8 cellular contexts compared by ENCODE assay signal in the genomic region with DNA sequence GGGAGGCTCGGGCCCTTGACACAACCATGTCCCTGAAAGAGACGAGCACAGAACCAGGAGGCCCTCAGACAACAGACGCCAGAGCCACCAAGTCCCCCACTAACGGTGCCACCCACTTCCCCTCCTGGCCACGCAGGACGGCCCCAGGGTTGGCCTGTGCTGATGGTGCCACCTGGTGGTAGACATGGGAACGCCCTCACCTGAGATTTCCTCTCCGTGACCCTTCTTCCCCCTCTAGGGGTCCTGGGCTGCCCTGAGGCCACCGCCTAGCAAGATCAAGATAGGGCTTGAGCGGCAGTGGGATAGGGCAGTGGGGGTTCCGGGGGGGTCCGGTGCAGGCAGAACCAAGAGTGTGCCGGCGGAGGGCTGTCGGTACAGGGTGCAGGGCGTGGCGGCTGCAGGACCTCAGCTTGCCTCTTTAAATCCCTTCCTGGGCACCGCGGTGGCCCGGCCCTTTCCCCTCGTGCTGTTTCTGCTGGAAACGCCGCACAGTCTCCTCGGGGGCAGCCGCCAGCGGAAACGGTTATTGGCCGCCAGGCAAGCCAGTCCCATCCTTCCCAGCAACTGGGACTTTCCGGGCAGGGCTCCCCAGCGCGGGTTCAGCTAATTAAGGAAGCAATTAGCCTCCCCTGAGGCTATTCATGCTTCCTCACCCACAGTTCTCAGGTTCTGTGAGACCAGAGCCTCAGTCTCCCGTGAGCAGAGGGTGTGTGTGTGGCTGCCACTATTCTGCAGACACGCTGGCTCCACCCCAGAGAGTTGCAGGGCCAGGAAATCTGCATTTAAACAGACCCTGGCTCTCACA. TPM values are rescaled to one million over a fixed set of nuclear protein-coding genes. Genes with fewer than 3 reads are reported as not detected.
DNase-seq lines count a peak whose midpoint lies in the region; ATAC-seq, FAIRE-seq and TF ChIP-seq lines count a peak whose summit lies in the region.

No MANE protein-coding gene starts in this region.

- POLR2A ChIA-PET in HCT116 (lab: Charles Lee), result no interaction called here
- POLR2A ChIA-PET in WTC11 (lab: Charles Lee), result no interaction called here

- CTCF ChIA-PET in HCT116 (lab: Charles Lee) (interaction anchor here (1.0 to 3.2 kb wide), 5 partner anchors 7 to 740 kb away, joined by 3 to 28 read pairs (median 6); a partner anchor contains a TSS), WTC11 (lab: Charles Lee) (interaction anchor here (0.6 to 3.9 kb wide), 28 partner anchors 13 to 347 kb away, joined by 3 to 35 read pairs (median 4); a partner anchor contains a TSS)

- H3K27me3 ChIP-seq in HCT116 (ENCODE audit: insufficient read depth, low read length), result no peaks in the 10 kb centered on the region
- peaks cover 4% of the 10 kb centered on the region for H3K27me3 ChIP-seq in bronchial epithelial cell (ENCODE audit: control insufficient read depth, insufficient read depth, low read length)

- no peaks in the 10 kb centered on the region for H3K36me3 Mint-ChIP-seq in WTC11

- no peaks in the 10 kb centered on the region for H4K20me1 ChIP-seq in HCT116 (ENCODE audit: insufficient read depth)

- peak overlapping the region; percentile 70 for H3K4me3 Mint-ChIP-seq in WTC11

- H3K79me2 ChIP-seq in HCT116 (ENCODE audit: insufficient read depth, low read length), result no peaks in the 10 kb centered on the region

- peak; percentile 99 for TF ChIP-seq RAD21 in HCT116 (IDR thresholded peaks at IDR 0.05; ENCODE audit: low read depth)

- no peak for FAIRE-seq in bronchial epithelial cell (lab: Jason Lieb, UNC)
- FAIRE-seq in kidney (lab: Jason Lieb, UNC), result no peak

- H3K36me3 ChIP-seq in HCT116 (ENCODE audit: control insufficient read depth in 1 of 2, insufficient read depth in 2 of 2, low read length in 2 of 2) (no peaks in the 10 kb centered on the region), bronchial epithelial cell (ENCODE audit: control insufficient read depth, insufficient read depth, low read length) (no peaks in the 10 kb centered on the region), kidney (ENCODE audit: control insufficient read depth in 1 of 2, insufficient read depth in 2 of 2, low read length in 2 of 2) (no peaks in the 10 kb centered on the region)

- DNase-seq in ELF-1 (ENCODE audit: low read depth, low spot score), result peak; percentile 92
- peak; percentile 51 for DNase-seq in HCT116 (ENCODE audit: low read depth, low spot score)
- peak; percentile 55 for DNase-seq in NCI-H1694 treated with DMSO at 0.1 percent for 48 hours (lab: John Stamatoyannopoulos, UW)
- DNase-seq in WTC11 (ENCODE audit: low spot score), result peak; percentile 89
- no peak for DNase-seq in bronchial epithelial cell (ENCODE audit: low read depth)
- peak; percentile 96 for DNase-seq in kidney
- peak; percentile 64 to 79 for DNase-seq in stimulated activated CD4-positive, alpha-beta T cell treated with anti-CD3 and anti-CD28 coated beads, Interleukin-15, amount 100 ng/mL, for 48 hours (ENCODE audit: low read depth in 2 of 2)

- H3K4me3 ChIP-seq in HCT116 (replicated peaks in 1 of 2; ENCODE audit: low read depth in 1 of 2, low read length in 2 of 2) (peak overlapping the region; percentile 49 to 64), bronchial epithelial cell (ENCODE audit: low read depth, low read length) (peak overlapping the region; percentile 37), kidney (ENCODE audit: low read length in 2 of 2) (peak overlapping the region; percentile 46 to 66)

- no TSS peak for BruUV-seq in HCT116 (replicated peaks; lab: Mats Ljungman, UMichigan)

- no peak for TF ChIP-seq POLR2A in HCT116 (IDR thresholded peaks at IDR 0.05; ENCODE audit: borderline replicate concordance, extremely low read depth, insufficient read depth, insufficient read length)

- TF ChIP-seq CTCF in HCT116 (IDR thresholded peaks at IDR 0.05 in 2 of 3, conservative IDR thresholded peaks at IDR 0.05 in 1 of 3; ENCODE audit: borderline replicate concordance in 1 of 3, insufficient read depth in 1 of 3, low read depth in 2 of 3, low read length in 2 of 3) (peak; percentile 96 to 99 (median 98)), WTC11 (IDR thresholded peaks at IDR 0.05) (peak; percentile 97), bronchial epithelial cell (IDR thresholded peaks at IDR 0.05; ENCODE audit: insufficient read depth, low read length, severe bottlenecking) (peak; percentile 96), kidney (IDR thresholded peaks at IDR 0.05; ENCODE audit: borderline replicate concordance, extremely low read depth, insufficient read depth) (peak; percentile 98)

- peaks cover 20% of the 10 kb centered on the region for H3K27me3 Mint-ChIP-seq in WTC11 (ENCODE audit: low read depth)

- intact Hi-C loops in HCT116 (cut with micrococcal nuclease) (loop anchor here (1.0 to 5.0 kb wide), 4 partner anchors 63 to 347 kb away; a partner anchor contains a TSS), kidney (cut with DNase I) (loop anchor here (10.0 kb wide), 1 partner anchor 273 kb away; no protein-coding TSS in a partner anchor)

- no peaks in the 10 kb centered on the region for H3K9me3 Mint-ChIP-seq in WTC11

- H3K9me3 ChIP-seq in HCT116 (ENCODE audit: control insufficient read depth in 1 of 2, insufficient read depth in 1 of 2, low read depth in 1 of 2, low read length in 2 of 2) (no peaks in the 10 kb centered on the region), kidney (ENCODE audit: control insufficient read depth in 1 of 2, low read length in 2 of 2) (no peaks in the 10 kb centered on the region)

- no peak overlapping the region; the same call in 1 of the 2 replicates for H3K27ac ChIP-seq in HCT116 (ENCODE audit: low read depth, low read length)
- peak overlapping the region; percentile 90 to 91 for H3K27ac ChIP-seq in kidney (ENCODE audit: low read depth in 2 of 2, low read length in 2 of 2)

- H3K4me1 Mint-ChIP-seq in WTC11, result peaks cover 37% of the 10 kb centered on the region

- H3K9ac ChIP-seq in HCT116 (ENCODE audit: low read length) (peak overlapping the region; percentile 42), kidney (ENCODE audit: low read length in 2 of 2) (peak overlapping the region; percentile 2 to 39)

- ATAC-seq in HCT116, result peak; percentile 91
- ATAC-seq in WTC11, result peak; percentile 69
- no peak for ATAC-seq in GM21367 (IDR thresholded peaks at IDR 0.05; ENCODE audit: unreplicated experiment)

- H2AFZ ChIP-seq in HCT116 (ENCODE audit: low read depth, low read length, poor library complexity, severe bottlenecking), result peak overlapping the region; percentile 59

- H3K4me1 ChIP-seq in HCT116 (ENCODE audit: control insufficient read depth in 1 of 2, insufficient read depth in 2 of 2, low read length in 2 of 2), result peaks cover 0 to 18% of the 10 kb centered on the region in 2 experiments; a peak in 3 of 4 replicates
- peaks cover 0 to 15% of the 10 kb centered on the region in 2 donors for H3K4me1 ChIP-seq in kidney (ENCODE audit: control insufficient read depth in 1 of 2, insufficient read depth in 1 of 2, low read depth in 1 of 2, low read length in 2 of 2)

- H3K4me2 ChIP-seq in HCT116 (ENCODE audit: low read length), result peak overlapping the region; percentile 99

- H3K9me2 ChIP-seq in HCT116 (ENCODE audit: insufficient read depth), result no peaks in the 10 kb centered on the region

- RAD21 ChIA-PET in HCT116 (lab: Charles Lee; ENCODE audit: low non-redundant PET in 1 of 2, low total read pairs in 2 of 2, uncharacterized antibody in 2 of 2, unreplicated experiment in 2 of 2), result interaction anchor here in 1 of 2 experiments (1.2 kb wide), 1 partner anchor 62 kb away, joined by 3 read pairs; no protein-coding TSS in a partner anchor

- 0 out of 2 replicates have a peak overlapping the region, but pooled peaks have one; percentile 27 for H3K27ac Mint-ChIP-seq in WTC11

TF ChIP-seq in HCT116, 20 proteins besides CTCF, POLR2A, EP300 and RAD21:
- TF ChIP-seq YY1 (IDR thresholded peaks at IDR 0.05; ENCODE audit: extremely low read depth, insufficient replicate concordance, low read depth, low read length) (peak; percentile 36), JUND (IDR thresholded peaks at IDR 0.05) (no peak)
TF ChIP-seq in HCT116: peak in this region for 1.

TF ChIP-seq in WTC11, 78 proteins besides CTCF, POLR2A, EP300 and RAD21 (continues in another document):
- TF ChIP-seq, protein P1, sequence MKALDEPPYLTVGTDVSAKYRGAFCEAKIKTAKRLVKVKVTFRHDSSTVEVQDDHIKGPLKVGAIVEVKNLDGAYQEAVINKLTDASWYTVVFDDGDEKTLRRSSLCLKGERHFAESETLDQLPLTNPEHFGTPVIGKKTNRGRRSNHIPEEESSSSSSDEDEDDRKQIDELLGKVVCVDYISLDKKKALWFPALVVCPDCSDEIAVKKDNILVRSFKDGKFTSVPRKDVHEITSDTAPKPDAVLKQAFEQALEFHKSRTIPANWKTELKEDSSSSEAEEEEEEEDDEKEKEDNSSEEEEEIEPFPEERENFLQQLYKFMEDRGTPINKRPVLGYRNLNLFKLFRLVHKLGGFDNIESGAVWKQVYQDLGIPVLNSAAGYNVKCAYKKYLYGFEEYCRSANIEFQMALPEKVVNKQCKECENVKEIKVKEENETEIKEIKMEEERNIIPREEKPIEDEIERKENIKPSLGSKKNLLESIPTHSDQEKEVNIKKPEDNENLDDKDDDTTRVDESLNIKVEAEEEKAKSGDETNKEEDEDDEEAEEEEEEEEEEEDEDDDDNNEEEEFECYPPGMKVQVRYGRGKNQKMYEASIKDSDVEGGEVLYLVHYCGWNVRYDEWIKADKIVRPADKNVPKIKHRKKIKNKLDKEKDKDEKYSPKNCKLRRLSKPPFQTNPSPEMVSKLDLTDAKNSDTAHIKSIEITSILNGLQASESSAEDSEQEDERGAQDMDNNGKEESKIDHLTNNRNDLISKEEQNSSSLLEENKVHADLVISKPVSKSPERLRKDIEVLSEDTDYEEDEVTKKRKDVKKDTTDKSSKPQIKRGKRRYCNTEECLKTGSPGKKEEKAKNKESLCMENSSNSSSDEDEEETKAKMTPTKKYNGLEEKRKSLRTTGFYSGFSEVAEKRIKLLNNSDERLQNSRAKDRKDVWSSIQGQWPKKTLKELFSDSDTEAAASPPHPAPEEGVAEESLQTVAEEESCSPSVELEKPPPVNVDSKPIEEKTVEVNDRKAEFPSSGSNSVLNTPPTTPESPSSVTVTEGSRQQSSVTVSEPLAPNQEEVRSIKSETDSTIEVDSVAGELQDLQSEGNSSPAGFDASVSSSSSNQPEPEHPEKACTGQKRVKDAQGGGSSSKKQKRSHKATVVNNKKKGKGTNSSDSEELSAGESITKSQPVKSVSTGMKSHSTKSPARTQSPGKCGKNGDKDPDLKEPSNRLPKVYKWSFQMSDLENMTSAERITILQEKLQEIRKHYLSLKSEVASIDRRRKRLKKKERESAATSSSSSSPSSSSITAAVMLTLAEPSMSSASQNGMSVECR (CRISPR knock-in tag; IDR thresholded peaks at IDR 0.05; ENCODE audit: borderline replicate concordance), result peak; percentile 49; the same call in 1 of the 2 replicates
- no peak for TF ChIP-seq NR1H2 (CRISPR knock-in tag; IDR thresholded peaks at IDR 0.05)
- TF ChIP-seq FOXK1 (CRISPR knock-in tag; IDR thresholded peaks at IDR 0.05), result 0 out of 2 replicates have a peak, but pooled peaks have one; percentile 24
- TF ChIP-seq ETV6 (CRISPR knock-in tag; IDR thresholded peaks at IDR 0.05), result peak; percentile 73; the same call in 1 of the 2 replicates

RNA-seq across cellular contexts. Expression of a gene that starts 5.5 kb away (rescaled TPM):
- total RNA-seq in HCT116 (2021; ENCODE audit: unreplicated experiment) (0.12 TPM), WTC11 (2021) (0.92 to 1.6 TPM (median 1.2 TPM) in 3 replicates), bronchial epithelial cell (not detected in 2 replicates), kidney (7.9 TPM)
- 0.01 and 0.03 TPM in 2 replicates for polyA plus RNA-seq in HCT116 (2012)
- 0.60 TPM for polyA plus RNA-seq in kidney (ENCODE audit: insufficient read depth, low read depth, low replicate concordance)
